In genomic region chr14:100562751-100563150, GRCh38 we compare ENCODE assay signal across 35 cellular contexts. TPM values are rescaled to one million over a fixed set of nuclear protein-coding genes. Genes with fewer than 3 reads are reported as not detected.
"Had no signal": no experiment of that assay in that cellular context is flagged by ENCODE, and none has a peak within 500 bp of the region (broad histone marks: within the 10 kb centered on the region; RNA-seq: fewer than 3 reads in every experiment).

No MANE protein-coding gene starts in this region.

- H3K27ac ChIP-seq: ascending aorta, cardiac muscle cell, colonic mucosa, VCaP had no signal

- H3K9me3 Mint-ChIP-seq: activated B cell treated with CpG ODN at 0.5 μM for 24 hours; activated CD4-positive, alpha-beta memory T cell treated with anti-CD3 and anti-CD28 coated beads, Interleukin-2, amount 10 ng/mL, durations not matched to agents 7 days and 5 days; activated CD4-positive, alpha-beta T cell treated with anti-CD3 and anti-CD28 coated beads, Interleukin-2, amount 10 ng/mL, durations not matched to agents 7 days and 5 days; activated naive CD4-positive, alpha-beta T cell treated with anti-CD3 and anti-CD28 coated beads, Interleukin-2, amount 10 ng/mL, durations not matched to agents 7 days and 5 days; activated naive CD4-positive, alpha-beta T cell treated with anti-CD3 and anti-CD28 coated beads, Interleukin-2, amount 50 U/mL, for 24 hours; activated naive CD8-positive, alpha-beta T cell treated with anti-CD3 and anti-CD28 coated beads, Interleukin-2, amount 10 ng/mL, durations not matched to agents 7 days and 5 days; activated naive CD8-positive, alpha-beta T cell treated with anti-CD3 and anti-CD28 coated beads, Interleukin-2, amount 50 U/mL, for 24 hours; activated T-cell treated with anti-CD3 and anti-CD28 coated beads, Interleukin-2, amount 50 U/mL, for 24 hours; activated T-helper 2 cell treated with anti-CD3 and anti-CD28 coated beads, Interferon-gamma antibody, Interleukin-2, Interleukin-4, amounts not matched to agents 10 μg/mL and 5 μg/mL and 100 μg/mL, durations not matched to agents 14 hours and 24 hours and 36 hours; central memory CD8-positive, alpha-beta T cell; T-helper 1 cell treated with Interleukin-12 subunit alpha and Interleukin-12 subunit beta and Interleukin-4 antibody, amounts not matched to agents 30 μg/mL and 1 μg/mL, for 36 hours; T-helper 2 cell treated with Interferon-gamma antibody and Interleukin-4, amounts not matched to agents 5 μg/mL and 100 μg/mL, for 36 hours had no signal

- H3K4me3 Mint-ChIP-seq: activated B cell treated with CpG ODN at 0.5 μM for 24 hours; activated CD4-positive, alpha-beta memory T cell treated with anti-CD3 and anti-CD28 coated beads, Interleukin-2, amount 10 ng/mL, durations not matched to agents 7 days and 5 days; activated CD4-positive, alpha-beta T cell treated with anti-CD3 and anti-CD28 coated beads for 36 hours; activated CD4-positive, alpha-beta T cell treated with anti-CD3 and anti-CD28 coated beads, Interleukin-2, amount 10 ng/mL, durations not matched to agents 7 days and 5 days; activated CD8-positive, alpha-beta memory T cell treated with anti-CD3 and anti-CD28 coated beads, Interleukin-2, amount 10 ng/mL, durations not matched to agents 7 days and 5 days; activated CD8-positive, alpha-beta T cell treated with anti-CD3 and anti-CD28 coated beads, Interleukin-2, amount 10 ng/mL, durations not matched to agents 7 days and 5 days; activated naive CD4-positive, alpha-beta T cell treated with anti-CD3 and anti-CD28 coated beads, Interleukin-2, amount 10 ng/mL, durations not matched to agents 7 days and 5 days; activated naive CD4-positive, alpha-beta T cell treated with anti-CD3 and anti-CD28 coated beads, Interleukin-2, amount 50 U/mL, for 24 hours; activated naive CD8-positive, alpha-beta T cell treated with anti-CD3 and anti-CD28 coated beads, Interleukin-2, amount 10 ng/mL, durations not matched to agents 7 days and 5 days; activated naive CD8-positive, alpha-beta T cell treated with anti-CD3 and anti-CD28 coated beads, Interleukin-2, amount 50 U/mL, for 24 hours; activated T-cell treated with anti-CD3 and anti-CD28 coated beads, Interleukin-2, amount 50 U/mL, for 24 hours; brain; central memory CD8-positive, alpha-beta T cell; T-helper 1 cell treated with Interleukin-12 subunit alpha and Interleukin-12 subunit beta and Interleukin-4 antibody, amounts not matched to agents 30 μg/mL and 1 μg/mL, for 36 hours; T-helper 2 cell treated with Interferon-gamma antibody and Interleukin-4, amounts not matched to agents 5 μg/mL and 100 μg/mL, for 36 hours had no signal

- H3K4me3 ChIP-seq: ascending aorta, cardiac muscle cell, colonic mucosa had no signal

- H3K9me3 ChIP-seq: ascending aorta, colonic mucosa had no signal

- H3K36me3 Mint-ChIP-seq: activated CD8-positive, alpha-beta memory T cell treated with anti-CD3 and anti-CD28 coated beads, Interleukin-2, amount 10 ng/mL, durations not matched to agents 7 days and 5 days; activated naive CD4-positive, alpha-beta T cell treated with anti-CD3 and anti-CD28 coated beads, Interleukin-2, amount 10 ng/mL, durations not matched to agents 7 days and 5 days; activated naive CD4-positive, alpha-beta T cell treated with anti-CD3 and anti-CD28 coated beads, Interleukin-2, amount 50 U/mL, for 24 hours; activated naive CD8-positive, alpha-beta T cell treated with anti-CD3 and anti-CD28 coated beads, Interleukin-2, amount 10 ng/mL, durations not matched to agents 7 days and 5 days; brain had no signal

- H3K36me3 ChIP-seq: ascending aorta, cardiac muscle cell, colonic mucosa had no signal

- H3K4me1 ChIP-seq: colonic mucosa had no signal

- H3K27ac Mint-ChIP-seq: activated B cell treated with CpG ODN at 0.5 μM for 24 hours; activated CD4-positive, alpha-beta memory T cell treated with anti-CD3 and anti-CD28 coated beads, Interleukin-2, amount 10 ng/mL, durations not matched to agents 7 days and 5 days; activated CD4-positive, alpha-beta T cell treated with anti-CD3 and anti-CD28 coated beads for 36 hours; activated CD4-positive, alpha-beta T cell treated with anti-CD3 and anti-CD28 coated beads, Interleukin-2, amount 10 ng/mL, durations not matched to agents 7 days and 5 days; activated CD8-positive, alpha-beta memory T cell treated with anti-CD3 and anti-CD28 coated beads, Interleukin-2, amount 10 ng/mL, durations not matched to agents 7 days and 5 days; activated CD8-positive, alpha-beta T cell treated with anti-CD3 and anti-CD28 coated beads, Interleukin-2, amount 10 ng/mL, durations not matched to agents 7 days and 5 days; activated naive CD4-positive, alpha-beta T cell treated with anti-CD3 and anti-CD28 coated beads, Interleukin-2, amount 10 ng/mL, durations not matched to agents 7 days and 5 days; activated naive CD8-positive, alpha-beta T cell treated with anti-CD3 and anti-CD28 coated beads, Interleukin-2, amount 10 ng/mL, durations not matched to agents 7 days and 5 days; activated naive CD8-positive, alpha-beta T cell treated with anti-CD3 and anti-CD28 coated beads, Interleukin-2, amount 50 U/mL, for 24 hours; activated T-cell treated with anti-CD3 and anti-CD28 coated beads, Interleukin-2, amount 50 U/mL, for 24 hours; activated T-helper 2 cell treated with anti-CD3 and anti-CD28 coated beads, Interferon-gamma antibody, Interleukin-2, Interleukin-4, amounts not matched to agents 10 μg/mL and 5 μg/mL and 100 μg/mL, durations not matched to agents 14 hours and 24 hours and 36 hours; T-helper 1 cell treated with Interleukin-12 subunit alpha and Interleukin-12 subunit beta and Interleukin-4 antibody, amounts not matched to agents 30 μg/mL and 1 μg/mL, for 36 hours; T-helper 2 cell treated with Interferon-gamma antibody and Interleukin-4, amounts not matched to agents 5 μg/mL and 100 μg/mL, for 36 hours had no signal

- DNase-seq: activated B cell treated with CpG ODN at 0.5 μM for 24 hours; activated CD4-positive, alpha-beta memory T cell treated with anti-CD3 and anti-CD28 coated beads, Interleukin-2, amount 10 ng/mL, durations not matched to agents 7 days and 5 days; activated CD4-positive, alpha-beta T cell treated with anti-CD3 and anti-CD28 coated beads for 36 hours; activated CD4-positive, alpha-beta T cell treated with anti-CD3 and anti-CD28 coated beads for 48 hours; activated CD4-positive, alpha-beta T cell treated with anti-CD3 and anti-CD28 coated beads, Interleukin-2, amount 10 ng/mL, durations not matched to agents 7 days and 5 days; activated CD4-positive, alpha-beta T cell treated with anti-CD3 and anti-CD28 coated beads, Interleukin-2, amount 50 U/mL, for 48 hours; activated CD4-positive, CD25-positive, alpha-beta regulatory T cell treated with anti-CD3 and anti-CD28 coated beads, Interleukin-2, amount 50 U/mL, for 72 hours; activated CD8-positive, alpha-beta memory T cell treated with anti-CD3 and anti-CD28 coated beads for 24 hours; activated CD8-positive, alpha-beta memory T cell treated with anti-CD3 and anti-CD28 coated beads, Interleukin-2, amount 10 ng/mL, durations not matched to agents 7 days and 5 days; activated CD8-positive, alpha-beta memory T cell treated with anti-CD3 and anti-CD28 coated beads, Interleukin-2, amount 50 U/mL, for 48 hours; activated CD8-positive, alpha-beta T cell treated with anti-CD3 and anti-CD28 coated beads, Interleukin-2, amount 10 ng/mL, durations not matched to agents 7 days and 5 days; activated effector memory CD4-positive, alpha-beta T cell treated with Interleukin-2 at 50 U/mL for 16 hours; activated gamma-delta T cell; activated naive CD4-positive, alpha-beta T cell treated with anti-CD3 and anti-CD28 coated beads, Interleukin-2, amount 10 ng/mL, durations not matched to agents 7 days and 5 days; activated naive CD4-positive, alpha-beta T cell treated with Interleukin-2 at 50 U/mL for 16 hours; activated naive CD8-positive, alpha-beta T cell treated with anti-CD3 and anti-CD28 coated beads, Interleukin-2, amount 10 ng/mL, durations not matched to agents 7 days and 5 days; activated naive CD8-positive, alpha-beta T cell treated with anti-CD3 and anti-CD28 coated beads, Interleukin-2, amount 50 U/mL, for 24 hours; activated T-cell treated with anti-CD3 and anti-CD28 coated beads, Interleukin-2, amount 50 U/mL, for 24 hours; activated T-cell treated with anti-CD3 and anti-CD28 coated beads, Interleukin-2, amount 50 U/mL, for 48 hours; amygdala; anterior cingulate cortex; caudate nucleus; cerebellar nuclear complex; colonic mucosa; T-helper 2 cell; T-helper 9 cell had no signal

RNA-seq across cellular contexts. Expression of gene BEGAIN, which starts 24.5 kb away (rescaled TPM):
- total RNA-seq: activated B cell treated with CpG ODN at 0.5 μM for 24 hours, cardiac muscle cell had no signal
- polyA plus RNA-seq: cardiac muscle cell had no signal
